ENCODE assay signal across 18 cellular contexts in genomic region chr19:49583239-49583638, GRCh38. TPM values are rescaled to one million over a fixed set of nuclear protein-coding genes. Genes with fewer than 3 reads are reported as not detected.
"Had no signal": no experiment of that assay in that cellular context is flagged by ENCODE, and none has a peak within 500 bp of the region (broad histone marks: within the 10 kb centered on the region; RNA-seq: fewer than 3 reads in every experiment).

No MANE protein-coding gene starts in this region.

- H3K36me3 Mint-ChIP-seq: naive thymus-derived CD8-positive, alpha-beta T cell; type B pancreatic cell had no signal

- H3K27me3 ChIP-seq: esophagus squamous epithelium, gastroesophageal sphincter, ovary, right atrium auricular region had no signal

- H3K27ac ChIP-seq: esophagus squamous epithelium, gastroesophageal sphincter, ovary, right atrium auricular region had no signal

- H3K4me3 ChIP-seq: esophagus squamous epithelium, gastroesophageal sphincter, mucosa of descending colon, ovary, right atrium auricular region had no signal

- H3K9me3 Mint-ChIP-seq: naive thymus-derived CD8-positive, alpha-beta T cell; type B pancreatic cell had no signal

- H3K27me3 Mint-ChIP-seq: naive thymus-derived CD8-positive, alpha-beta T cell; type B pancreatic cell had no signal

- H3K4me3 Mint-ChIP-seq: naive thymus-derived CD8-positive, alpha-beta T cell; type B pancreatic cell had no signal

- H3K36me3 ChIP-seq: gastroesophageal sphincter, ovary, right atrium auricular region had no signal

- H3K9me3 ChIP-seq: esophagus squamous epithelium, gastroesophageal sphincter, mucosa of descending colon, ovary, right atrium auricular region had no signal

- ATAC-seq: gastroesophageal sphincter; left lobe of liver; mucosa of descending colon; naive thymus-derived CD8-positive, alpha-beta T cell had no signal

- DNase-seq: dermis blood vessel endothelial cell; esophagus squamous epithelium; foreskin fibroblast; glutamatergic neuron; islet precursor cell; mammary epithelial cell; naive thymus-derived CD8-positive, alpha-beta T cell; ovary; small intestine; stimulated activated CD4-positive, alpha-beta T cell treated with anti-CD3 and anti-CD28 coated beads, Interleukin-12 subunit alpha, Interleukin-12 subunit beta, amount 100 ng/mL, for 4 hours; stimulated activated naive CD4-positive, alpha-beta T cell treated with Interleukin-2 at 50 U/mL for 16 hours had no signal

- FAIRE-seq: small intestine, urothelium cell line had no signal

- H3K27ac Mint-ChIP-seq: naive thymus-derived CD8-positive, alpha-beta T cell; type B pancreatic cell had no signal

RNA-seq across cellular contexts. Expression of gene PRRG2, which starts 2.1 kb away (rescaled TPM):
- polyA plus RNA-seq: neural cell had no signal

RNA-seq across cellular contexts. Expression of gene RCN3, which starts 55.4 kb away (rescaled TPM):
- polyA plus RNA-seq: neural cell had no signal

RNA-seq across cellular contexts. Expression of gene RRAS, which starts 56.7 kb away (rescaled TPM):
- polyA plus RNA-seq: neural cell had no signal
